1 cellular context compared by ENCODE assay signal in the genomic region with DNA sequence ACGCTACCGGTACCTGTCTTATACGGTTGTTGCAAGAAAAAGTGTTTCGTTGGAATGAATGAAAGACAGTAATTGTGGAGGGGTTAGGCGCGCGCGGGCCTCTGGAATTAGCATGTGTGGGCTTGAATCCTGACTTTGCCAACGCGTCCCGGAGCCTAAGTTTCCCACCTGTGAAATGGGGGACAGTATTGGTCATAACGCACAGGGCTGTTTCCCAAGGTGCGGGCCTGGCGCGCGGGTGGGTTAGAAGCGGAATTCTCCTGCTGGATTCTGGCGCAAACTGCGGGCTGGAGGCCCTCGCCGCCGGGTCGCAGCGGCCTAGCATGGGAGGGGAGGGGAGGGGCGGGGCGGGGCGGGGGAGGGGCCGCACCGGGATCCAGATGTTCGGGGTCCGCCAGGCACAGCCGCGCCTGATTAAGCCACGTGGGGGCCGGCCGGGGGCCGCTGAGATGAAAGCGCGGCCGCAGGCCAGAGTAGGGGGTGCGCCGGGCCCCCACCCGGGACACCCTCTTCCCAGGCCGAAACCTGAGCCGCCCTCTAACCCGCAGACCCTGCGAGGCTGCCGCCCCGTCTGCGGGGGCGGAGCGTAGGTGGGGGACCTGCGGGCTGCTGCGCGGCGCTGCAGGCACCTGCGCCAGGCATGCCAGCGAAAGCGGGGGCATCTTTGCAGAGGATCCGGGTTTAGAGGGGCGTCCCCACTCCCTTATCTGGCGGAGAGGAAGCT.
TF ChIP-seq lines count a peak whose summit lies in the region.

No MANE protein-coding gene starts in this region.

TF ChIP-seq in HepG2, 621 proteins besides CTCF, POLR2A, EP300 and RAD21 (continued from another document and continues in another):
- TF ChIP-seq ZBTB8A (CRISPR knock-in tag; IDR thresholded peaks at IDR 0.05; ENCODE audit: borderline replicate concordance, low read depth) (no peak), RBM39 (IDR thresholded peaks at IDR 0.05; ENCODE audit: low read depth, low read length, poor library complexity, severe bottlenecking) (peak; percentile 33), SIN3B (IDR thresholded peaks at IDR 0.05; ENCODE audit: low read length) (no peak), MAZ (IDR thresholded peaks at IDR 0.05; ENCODE audit: borderline replicate concordance, low read depth, low read length) (no peak), MAZ (CRISPR knock-in tag; IDR thresholded peaks at IDR 0.05; ENCODE audit: low read depth) (no peak; the same call in none of the 2 replicates), ZNF670 (CRISPR knock-in tag; IDR thresholded peaks at IDR 0.05; ENCODE audit: borderline replicate concordance) (no peak), SAP130 (CRISPR knock-in tag; IDR thresholded peaks at IDR 0.05; ENCODE audit: low read depth) (peak; percentile 59; the same call in 1 of the 2 replicates), NAIF1 (CRISPR knock-in tag; IDR thresholded peaks at IDR 0.05; ENCODE audit: borderline replicate concordance) (no peak), SMARCE1 (IDR thresholded peaks at IDR 0.05; ENCODE audit: borderline replicate concordance) (no peak), PHF20 (CRISPR knock-in tag; IDR thresholded peaks at IDR 0.05) (no peak), MIER3 (CRISPR knock-in tag; IDR thresholded peaks at IDR 0.05; ENCODE audit: borderline replicate concordance) (no peak), FOSL2 (CRISPR knock-in tag; IDR thresholded peaks at IDR 0.05) (0 out of 2 replicates have a peak, but pooled peaks have one; percentile 13), CCDC6 (CRISPR knock-in tag; IDR thresholded peaks at IDR 0.05) (no peak), NFIB (CRISPR knock-in tag; IDR thresholded peaks at IDR 0.05; ENCODE audit: borderline replicate concordance) (no peak), MYC (CRISPR knock-in tag; IDR thresholded peaks at IDR 0.05; ENCODE audit: borderline replicate concordance) (peak; percentile 53), SOX6 (IDR thresholded peaks at IDR 0.05) (no peak), SOX6 (CRISPR knock-in tag; IDR thresholded peaks at IDR 0.05) (no peak), PHF5A (CRISPR knock-in tag; IDR thresholded peaks at IDR 0.05; ENCODE audit: low read depth, unreplicated experiment) (no peak), TAF15 (IDR thresholded peaks at IDR 0.05; ENCODE audit: low read depth, low read length, poor library complexity, severe bottlenecking) (no peak), GATAD2A (CRISPR knock-in tag; IDR thresholded peaks at IDR 0.05) (peak; percentile 28; the same call in 1 of the 2 replicates), ZNF768 (CRISPR knock-in tag; IDR thresholded peaks at IDR 0.05) (no peak), HDAC6 (IDR thresholded peaks at IDR 0.05; ENCODE audit: low read depth, low read length) (no peak), ZNF20 (CRISPR knock-in tag; IDR thresholded peaks at IDR 0.05) (no peak), ISL2 (CRISPR knock-in tag; IDR thresholded peaks at IDR 0.05) (0 out of 2 replicates have a peak, but pooled peaks have one; percentile 24), FLYWCH1 (CRISPR knock-in tag; IDR thresholded peaks at IDR 0.05) (no peak), ATM (IDR thresholded peaks at IDR 0.05; ENCODE audit: borderline replicate concordance) (no peak), ZNF224 (CRISPR knock-in tag; IDR thresholded peaks at IDR 0.05) (no peak), ZFP36 (IDR thresholded peaks at IDR 0.05; ENCODE audit: borderline replicate concordance, low read depth, low read length, partially characterized antibody) (no peak), ZNF101 (CRISPR knock-in tag; IDR thresholded peaks at IDR 0.05; ENCODE audit: borderline replicate concordance, low read depth) (no peak), KDM2A (CRISPR knock-in tag; IDR thresholded peaks at IDR 0.05; ENCODE audit: borderline replicate concordance, low read depth) (peak; percentile 70), ZNF350 (CRISPR knock-in tag; IDR thresholded peaks at IDR 0.05; ENCODE audit: borderline replicate concordance, low read depth) (0 out of 2 replicates have a peak, but pooled peaks have one; percentile 4), TOE1 (CRISPR knock-in tag; IDR thresholded peaks at IDR 0.05) (no peak), ZNF282 (IDR thresholded peaks at IDR 0.05; ENCODE audit: partially characterized antibody) (no peak), RXRA (CRISPR knock-in tag; IDR thresholded peaks at IDR 0.05) (peak; percentile 87), KDM1A (CRISPR knock-in tag; IDR thresholded peaks at IDR 0.05) (no peak)
- TF ChIP-seq, protein P1, sequence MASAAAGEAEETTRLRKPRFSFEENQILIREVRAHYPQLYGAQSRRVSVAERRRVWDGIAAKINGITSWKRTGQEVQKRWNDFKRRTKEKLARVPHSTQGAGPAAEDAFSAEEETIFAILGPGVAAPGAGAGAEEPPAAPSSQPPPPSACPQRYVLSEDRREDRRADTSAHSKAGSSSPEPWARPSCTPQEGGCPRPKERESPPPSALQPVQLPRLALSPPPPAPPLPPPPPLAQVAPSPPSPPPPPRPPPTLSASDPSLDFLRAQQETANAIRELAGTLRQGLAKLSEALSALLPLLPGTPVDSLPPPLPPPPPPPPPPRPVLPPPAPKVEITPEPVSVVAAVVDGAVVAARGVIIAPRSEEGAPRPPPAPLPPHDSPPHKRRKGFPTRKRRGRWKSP (CRISPR knock-in tag; IDR thresholded peaks at IDR 0.05): peak; percentile 89
- TF ChIP-seq, protein P2, sequence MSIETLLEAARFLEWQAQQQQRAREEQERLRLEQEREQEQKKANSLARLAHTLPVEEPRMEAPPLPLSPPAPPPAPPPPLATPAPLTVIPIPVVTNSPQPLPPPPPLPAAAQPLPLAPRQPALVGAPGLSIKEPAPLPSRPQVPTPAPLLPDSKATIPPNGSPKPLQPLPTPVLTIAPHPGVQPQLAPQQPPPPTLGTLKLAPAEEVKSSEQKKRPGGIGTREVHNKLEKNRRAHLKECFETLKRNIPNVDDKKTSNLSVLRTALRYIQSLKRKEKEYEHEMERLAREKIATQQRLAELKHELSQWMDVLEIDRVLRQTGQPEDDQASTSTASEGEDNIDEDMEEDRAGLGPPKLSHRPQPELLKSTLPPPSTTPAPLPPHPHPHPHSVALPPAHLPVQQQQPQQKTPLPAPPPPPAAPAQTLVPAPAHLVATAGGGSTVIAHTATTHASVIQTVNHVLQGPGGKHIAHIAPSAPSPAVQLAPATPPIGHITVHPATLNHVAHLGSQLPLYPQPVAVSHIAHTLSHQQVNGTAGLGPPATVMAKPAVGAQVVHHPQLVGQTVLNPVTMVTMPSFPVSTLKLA (IDR thresholded peaks at IDR 0.05): no peak
- TF ChIP-seq, protein P3, sequence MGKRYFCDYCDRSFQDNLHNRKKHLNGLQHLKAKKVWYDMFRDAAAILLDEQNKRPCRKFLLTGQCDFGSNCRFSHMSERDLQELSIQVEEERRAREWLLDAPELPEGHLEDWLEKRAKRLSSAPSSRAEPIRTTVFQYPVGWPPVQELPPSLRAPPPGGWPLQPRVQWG (CRISPR knock-in tag; IDR thresholded peaks at IDR 0.05; ENCODE audit: borderline replicate concordance, low read depth): no peak
- TF ChIP-seq, protein P4, sequence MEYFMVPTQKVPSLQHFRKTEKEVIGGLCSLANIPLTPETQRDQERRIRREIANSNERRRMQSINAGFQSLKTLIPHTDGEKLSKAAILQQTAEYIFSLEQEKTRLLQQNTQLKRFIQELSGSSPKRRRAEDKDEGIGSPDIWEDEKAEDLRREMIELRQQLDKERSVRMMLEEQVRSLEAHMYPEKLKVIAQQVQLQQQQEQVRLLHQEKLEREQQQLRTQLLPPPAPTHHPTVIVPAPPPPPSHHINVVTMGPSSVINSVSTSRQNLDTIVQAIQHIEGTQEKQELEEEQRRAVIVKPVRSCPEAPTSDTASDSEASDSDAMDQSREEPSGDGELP (IDR thresholded peaks at IDR 0.05; ENCODE audit: borderline replicate concordance, low read depth): peak; percentile 42; the same call in 1 of the 2 replicates
- TF ChIP-seq, protein P5, sequence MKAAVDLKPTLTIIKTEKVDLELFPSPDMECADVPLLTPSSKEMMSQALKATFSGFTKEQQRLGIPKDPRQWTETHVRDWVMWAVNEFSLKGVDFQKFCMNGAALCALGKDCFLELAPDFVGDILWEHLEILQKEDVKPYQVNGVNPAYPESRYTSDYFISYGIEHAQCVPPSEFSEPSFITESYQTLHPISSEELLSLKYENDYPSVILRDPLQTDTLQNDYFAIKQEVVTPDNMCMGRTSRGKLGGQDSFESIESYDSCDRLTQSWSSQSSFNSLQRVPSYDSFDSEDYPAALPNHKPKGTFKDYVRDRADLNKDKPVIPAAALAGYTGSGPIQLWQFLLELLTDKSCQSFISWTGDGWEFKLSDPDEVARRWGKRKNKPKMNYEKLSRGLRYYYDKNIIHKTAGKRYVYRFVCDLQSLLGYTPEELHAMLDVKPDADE (CRISPR knock-in tag; IDR thresholded peaks at IDR 0.05): no peak
- TF ChIP-seq, protein P6, sequence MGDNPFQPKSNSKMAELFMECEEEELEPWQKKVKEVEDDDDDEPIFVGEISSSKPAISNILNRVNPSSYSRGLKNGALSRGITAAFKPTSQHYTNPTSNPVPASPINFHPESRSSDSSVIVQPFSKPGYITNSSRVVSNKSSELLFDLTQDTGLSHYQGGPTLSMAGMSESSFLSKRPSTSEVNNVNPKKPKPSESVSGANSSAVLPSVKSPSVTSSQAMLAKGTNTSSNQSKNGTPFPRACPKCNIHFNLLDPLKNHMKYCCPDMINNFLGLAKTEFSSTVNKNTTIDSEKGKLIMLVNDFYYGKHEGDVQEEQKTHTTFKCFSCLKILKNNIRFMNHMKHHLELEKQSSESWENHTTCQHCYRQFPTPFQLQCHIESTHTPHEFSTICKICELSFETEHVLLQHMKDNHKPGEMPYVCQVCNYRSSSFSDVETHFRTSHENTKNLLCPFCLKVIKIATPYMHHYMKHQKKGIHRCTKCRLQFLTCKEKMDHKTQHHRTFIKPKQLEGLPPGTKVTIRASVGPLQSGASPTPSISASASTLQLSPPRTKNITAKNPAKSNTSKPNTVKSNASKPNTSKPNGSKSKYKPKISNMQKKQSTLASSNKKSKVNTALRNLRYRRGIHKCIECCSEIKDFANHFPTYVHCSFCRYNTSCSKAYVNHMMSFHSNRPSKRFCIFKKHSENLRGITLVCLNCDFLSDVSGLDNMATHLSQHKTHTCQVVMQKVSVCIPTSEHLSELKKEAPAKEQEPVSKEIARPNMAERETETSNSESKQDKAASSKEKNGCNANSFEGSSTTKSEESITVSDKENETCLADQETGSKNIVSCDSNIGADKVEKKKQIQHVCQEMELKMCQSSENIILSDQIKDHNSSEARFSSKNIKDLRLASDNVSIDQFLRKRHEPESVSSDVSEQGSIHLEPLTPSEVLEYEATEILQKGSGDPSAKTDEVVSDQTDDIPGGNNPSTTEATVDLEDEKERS (CRISPR knock-in tag; IDR thresholded peaks at IDR 0.05): no peak
- TF ChIP-seq, protein P7, sequence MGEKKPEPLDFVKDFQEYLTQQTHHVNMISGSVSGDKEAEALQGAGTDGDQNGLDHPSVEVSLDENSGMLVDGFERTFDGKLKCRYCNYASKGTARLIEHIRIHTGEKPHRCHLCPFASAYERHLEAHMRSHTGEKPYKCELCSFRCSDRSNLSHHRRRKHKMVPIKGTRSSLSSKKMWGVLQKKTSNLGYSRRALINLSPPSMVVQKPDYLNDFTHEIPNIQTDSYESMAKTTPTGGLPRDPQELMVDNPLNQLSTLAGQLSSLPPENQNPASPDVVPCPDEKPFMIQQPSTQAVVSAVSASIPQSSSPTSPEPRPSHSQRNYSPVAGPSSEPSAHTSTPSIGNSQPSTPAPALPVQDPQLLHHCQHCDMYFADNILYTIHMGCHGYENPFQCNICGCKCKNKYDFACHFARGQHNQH (CRISPR knock-in tag; IDR thresholded peaks at IDR 0.05): 0 out of 2 replicates have a peak, but pooled peaks have one; percentile 5
- TF ChIP-seq, protein P8, sequence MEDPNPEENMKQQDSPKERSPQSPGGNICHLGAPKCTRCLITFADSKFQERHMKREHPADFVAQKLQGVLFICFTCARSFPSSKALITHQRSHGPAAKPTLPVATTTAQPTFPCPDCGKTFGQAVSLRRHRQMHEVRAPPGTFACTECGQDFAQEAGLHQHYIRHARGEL (CRISPR knock-in tag; IDR thresholded peaks at IDR 0.05): no peak
- TF ChIP-seq, protein P9, sequence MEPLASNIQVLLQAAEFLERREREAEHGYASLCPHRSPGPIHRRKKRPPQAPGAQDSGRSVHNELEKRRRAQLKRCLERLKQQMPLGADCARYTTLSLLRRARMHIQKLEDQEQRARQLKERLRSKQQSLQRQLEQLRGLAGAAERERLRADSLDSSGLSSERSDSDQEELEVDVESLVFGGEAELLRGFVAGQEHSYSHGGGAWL (CRISPR knock-in tag; IDR thresholded peaks at IDR 0.05): peak; percentile 40; the same call in 1 of the 2 replicates
- TF ChIP-seq, protein P10, sequence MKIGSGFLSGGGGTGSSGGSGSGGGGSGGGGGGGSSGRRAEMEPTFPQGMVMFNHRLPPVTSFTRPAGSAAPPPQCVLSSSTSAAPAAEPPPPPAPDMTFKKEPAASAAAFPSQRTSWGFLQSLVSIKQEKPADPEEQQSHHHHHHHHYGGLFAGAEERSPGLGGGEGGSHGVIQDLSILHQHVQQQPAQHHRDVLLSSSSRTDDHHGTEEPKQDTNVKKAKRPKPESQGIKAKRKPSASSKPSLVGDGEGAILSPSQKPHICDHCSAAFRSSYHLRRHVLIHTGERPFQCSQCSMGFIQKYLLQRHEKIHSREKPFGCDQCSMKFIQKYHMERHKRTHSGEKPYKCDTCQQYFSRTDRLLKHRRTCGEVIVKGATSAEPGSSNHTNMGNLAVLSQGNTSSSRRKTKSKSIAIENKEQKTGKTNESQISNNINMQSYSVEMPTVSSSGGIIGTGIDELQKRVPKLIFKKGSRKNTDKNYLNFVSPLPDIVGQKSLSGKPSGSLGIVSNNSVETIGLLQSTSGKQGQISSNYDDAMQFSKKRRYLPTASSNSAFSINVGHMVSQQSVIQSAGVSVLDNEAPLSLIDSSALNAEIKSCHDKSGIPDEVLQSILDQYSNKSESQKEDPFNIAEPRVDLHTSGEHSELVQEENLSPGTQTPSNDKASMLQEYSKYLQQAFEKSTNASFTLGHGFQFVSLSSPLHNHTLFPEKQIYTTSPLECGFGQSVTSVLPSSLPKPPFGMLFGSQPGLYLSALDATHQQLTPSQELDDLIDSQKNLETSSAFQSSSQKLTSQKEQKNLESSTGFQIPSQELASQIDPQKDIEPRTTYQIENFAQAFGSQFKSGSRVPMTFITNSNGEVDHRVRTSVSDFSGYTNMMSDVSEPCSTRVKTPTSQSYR (CRISPR knock-in tag; IDR thresholded peaks at IDR 0.05; ENCODE audit: borderline replicate concordance): peak; percentile 62; the same call in 1 of the 2 replicates
- TF ChIP-seq, protein P11, sequence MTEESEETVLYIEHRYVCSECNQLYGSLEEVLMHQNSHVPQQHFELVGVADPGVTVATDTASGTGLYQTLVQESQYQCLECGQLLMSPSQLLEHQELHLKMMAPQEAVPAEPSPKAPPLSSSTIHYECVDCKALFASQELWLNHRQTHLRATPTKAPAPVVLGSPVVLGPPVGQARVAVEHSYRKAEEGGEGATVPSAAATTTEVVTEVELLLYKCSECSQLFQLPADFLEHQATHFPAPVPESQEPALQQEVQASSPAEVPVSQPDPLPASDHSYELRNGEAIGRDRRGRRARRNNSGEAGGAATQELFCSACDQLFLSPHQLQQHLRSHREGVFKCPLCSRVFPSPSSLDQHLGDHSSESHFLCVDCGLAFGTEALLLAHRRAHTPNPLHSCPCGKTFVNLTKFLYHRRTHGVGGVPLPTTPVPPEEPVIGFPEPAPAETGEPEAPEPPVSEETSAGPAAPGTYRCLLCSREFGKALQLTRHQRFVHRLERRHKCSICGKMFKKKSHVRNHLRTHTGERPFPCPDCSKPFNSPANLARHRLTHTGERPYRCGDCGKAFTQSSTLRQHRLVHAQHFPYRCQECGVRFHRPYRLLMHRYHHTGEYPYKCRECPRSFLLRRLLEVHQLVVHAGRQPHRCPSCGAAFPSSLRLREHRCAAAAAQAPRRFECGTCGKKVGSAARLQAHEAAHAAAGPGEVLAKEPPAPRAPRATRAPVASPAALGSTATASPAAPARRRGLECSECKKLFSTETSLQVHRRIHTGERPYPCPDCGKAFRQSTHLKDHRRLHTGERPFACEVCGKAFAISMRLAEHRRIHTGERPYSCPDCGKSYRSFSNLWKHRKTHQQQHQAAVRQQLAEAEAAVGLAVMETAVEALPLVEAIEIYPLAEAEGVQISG (CRISPR knock-in tag; IDR thresholded peaks at IDR 0.05): 0 out of 2 replicates have a peak, but pooled peaks have one; percentile 33
